ENCODE assay signal across 10 cellular contexts in the genomic region with DNA sequence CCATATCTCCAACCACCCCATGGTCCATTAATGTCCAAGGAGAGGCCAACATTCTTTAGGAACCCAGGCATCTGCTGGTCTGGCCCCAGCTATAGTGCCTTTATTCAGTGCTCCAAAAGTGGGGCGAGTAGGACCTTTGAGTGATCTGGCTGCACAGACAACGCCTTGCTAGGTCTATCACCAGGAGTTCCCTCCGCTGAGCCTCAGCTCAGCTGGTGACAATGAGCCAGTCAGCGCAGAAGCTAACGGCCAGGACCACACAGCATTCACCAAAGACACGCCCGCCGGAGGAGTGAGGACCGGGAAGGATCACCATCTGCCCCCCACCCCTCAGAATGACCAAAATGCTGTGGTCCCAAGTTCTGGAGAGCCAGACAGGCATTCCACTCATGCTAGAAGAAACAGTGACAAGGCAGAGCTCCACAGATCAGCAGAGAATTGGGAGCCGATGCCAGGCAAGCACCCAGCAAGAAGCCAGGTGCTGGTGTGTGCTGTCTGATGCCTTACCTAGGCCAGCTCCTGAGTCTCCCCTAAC. TPM values are rescaled to one million over a fixed set of nuclear protein-coding genes. Genes with fewer than 3 reads are reported as not detected.
A peak's percentile ranks its signal among the peaks of the same experiment; 100 is the strongest.
DNase-seq lines count a peak whose midpoint lies in the region; ATAC-seq and TF ChIP-seq lines count a peak whose summit lies in the region.
"Had no signal": no experiment of that assay in that cellular context is flagged by ENCODE, and none has a peak within 500 bp of the region (broad histone marks: within the 10 kb centered on the region; RNA-seq: fewer than 3 reads in every experiment).

No MANE protein-coding gene starts in this region.

- POLR2A ChIA-PET in naive thymus-derived CD8-positive, alpha-beta T cell (lab: Charles Lee), result interaction anchor here (0.5 to 16.7 kb wide), 7 partner anchors 9 to 241 kb away, joined by 3 to 250 read pairs (median 5); a partner anchor contains a TSS

- no peaks in the 10 kb centered on the region for H4K20me1 ChIP-seq in BLaER1

- H3K4me3 Mint-ChIP-seq in naive thymus-derived CD8-positive, alpha-beta T cell, result peak overlapping the region in 6 of 10 donors; percentile 0 to 56 (median 23)
- H3K4me3 Mint-ChIP-seq: activated naive CD4-positive, alpha-beta T cell treated with anti-CD3 and anti-CD28 coated beads, Interleukin-2, amount 10 ng/mL, durations not matched to agents 7 days and 5 days had no signal

- H3K36me3 ChIP-seq in BLaER1 (peaks cover 6% of the 10 kb centered on the region), brain microvascular endothelial cell (replicated peaks) (peaks cover 3% of the 10 kb centered on the region)

- H3K9me3 ChIP-seq in BLaER1, result no peaks in the 10 kb centered on the region

- H3K27ac ChIP-seq in BLaER1, result peak overlapping the region; percentile 92
- H3K27ac ChIP-seq in HL-60 (replicated peaks), result peak overlapping the region; percentile 45
- peak overlapping the region; percentile 5 for H3K27ac ChIP-seq in brain microvascular endothelial cell

- peak overlapping the region; percentile 82 to 94 (median 90) for H3K27ac Mint-ChIP-seq in naive thymus-derived CD8-positive, alpha-beta T cell

- no peaks in the 10 kb centered on the region for H3K27me3 Mint-ChIP-seq in naive thymus-derived CD8-positive, alpha-beta T cell
- H3K27me3 Mint-ChIP-seq: activated naive CD4-positive, alpha-beta T cell treated with anti-CD3 and anti-CD28 coated beads, Interleukin-2, amount 10 ng/mL, durations not matched to agents 7 days and 5 days had no signal

- H3K27me3 ChIP-seq in BLaER1 (no peaks in the 10 kb centered on the region), HL-60 (ENCODE audit: insufficient read depth, poor library complexity, severe bottlenecking) (no peaks in the 10 kb centered on the region), brain microvascular endothelial cell (replicated peaks) (no peaks in the 10 kb centered on the region)

- no peak for DNase-seq in HL-60 (ENCODE audit: low read depth in 1 of 2, low spot score in 1 of 2)
- DNase-seq in brain microvascular endothelial cell, result no peak
- no peak for DNase-seq in naive thymus-derived CD8-positive, alpha-beta T cell
- DNase-seq in AG20443 (ENCODE audit: low spot score), result no peak
- no peak for DNase-seq in NCI-H1694 (lab: John Stamatoyannopoulos, UW)
- DNase-seq: activated naive CD4-positive, alpha-beta T cell treated with anti-CD3 and anti-CD28 coated beads, Interleukin-2, amount 10 ng/mL, durations not matched to agents 7 days and 5 days; NCI-H1436 treated with DMSO at 0.1 percent for 48 hours had no signal

- peak overlapping the region; percentile 15; the same call in 1 of the 2 replicates for H3K9ac ChIP-seq in BLaER1

- in situ Hi-C loops in brain microvascular endothelial cell (cut with HindIII; ENCODE audit: low pct_ligation_motif_present, low sequenced_read_pairs), result no loop called here

- no peak for ATAC-seq in naive thymus-derived CD8-positive, alpha-beta T cell
- ATAC-seq in HG02763 (IDR thresholded peaks at IDR 0.05; ENCODE audit: unreplicated experiment) (no peak), GM21390 (IDR thresholded peaks at IDR 0.05; ENCODE audit: unreplicated experiment) (no peak)

- H3K4me3 ChIP-seq in BLaER1 (no peak overlapping the region), HL-60 (replicated peaks; ENCODE audit: insufficient read depth, low read length) (no peak overlapping the region), brain microvascular endothelial cell (ENCODE audit: low read depth, low read length) (no peak overlapping the region)

- H3K36me3 Mint-ChIP-seq in naive thymus-derived CD8-positive, alpha-beta T cell, result peaks cover 0 to 6% (median 0%) of the 10 kb centered on the region in 3 donors

- peaks cover 99% of the 10 kb centered on the region for H3K4me1 ChIP-seq in BLaER1

- H3K4me1 Mint-ChIP-seq in naive thymus-derived CD8-positive, alpha-beta T cell, result peaks cover 55 to 84% (median 74%) of the 10 kb centered on the region in 4 donors

- TF ChIP-seq CTCF in HL-60 (IDR thresholded peaks at IDR 0.05; ENCODE audit: insufficient read depth, low read length) (no peak), brain microvascular endothelial cell (IDR thresholded peaks at IDR 0.05; ENCODE audit: low read depth, low read length, missing control alignments) (no peak)

- peak overlapping the region; percentile 92 for H3K4me2 ChIP-seq in BLaER1

- H3K9me3 Mint-ChIP-seq in naive thymus-derived CD8-positive, alpha-beta T cell, result no peaks in the 10 kb centered on the region
- H3K9me3 Mint-ChIP-seq: activated naive CD4-positive, alpha-beta T cell treated with anti-CD3 and anti-CD28 coated beads, Interleukin-2, amount 10 ng/mL, durations not matched to agents 7 days and 5 days had no signal

RNA-seq across cellular contexts. Expression of a gene that starts 19.0 kb away (rescaled TPM):
- total RNA-seq in naive thymus-derived CD8-positive, alpha-beta T cell, result 10 to 100 TPM; 78.3 to 82.1 TPM
- 10 to 100 TPM in 1 of 3 donors, 1 to 10 TPM in 2; 8.1 to 14.0 (median 8.5) TPM for polyA plus RNA-seq in naive thymus-derived CD8-positive, alpha-beta T cell

RNA-seq across cellular contexts. Expression of a gene that starts 33.9 kb away (rescaled TPM):
- not detected for total RNA-seq in naive thymus-derived CD8-positive, alpha-beta T cell
- under 1 TPM in 1 of 3 donors, not detected in 2; 0.19 TPM for polyA plus RNA-seq in naive thymus-derived CD8-positive, alpha-beta T cell

Comparison
In these comparisons a context has a peak if more than half of its experiments do, and no peak if none do; other contexts are left out.
1. H3K27ac ChIP-seq: peak in every context shown above with its lines; median percentile 92 in BLaER1; 45 in HL-60; 5 in brain microvascular endothelial cell.